ENCODE assay signal across 18 cellular contexts in the genomic region with DNA sequence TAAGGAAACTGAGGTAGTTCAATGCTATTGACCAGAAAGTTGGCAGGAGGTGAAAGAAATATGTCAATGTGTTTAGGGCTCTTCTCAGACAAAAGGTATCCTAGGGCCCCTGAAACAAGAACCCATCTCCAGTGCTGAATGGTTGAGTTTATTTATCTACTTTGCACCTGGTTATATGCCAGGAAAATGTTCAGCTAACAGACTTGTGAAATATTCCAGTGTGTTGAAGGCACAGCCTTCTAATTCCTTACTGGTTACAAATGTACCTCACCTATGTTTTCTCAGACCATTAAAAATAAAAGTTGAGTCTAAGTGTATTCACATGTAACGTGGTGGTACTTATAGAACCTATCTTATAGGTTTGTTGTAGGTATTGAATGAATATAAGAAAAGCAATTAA.
DNase-seq lines count a peak whose midpoint lies in the region; ATAC-seq, FAIRE-seq and TF ChIP-seq lines count a peak whose summit lies in the region.
"Had no signal": no experiment of that assay in that cellular context is flagged by ENCODE, and none has a peak within 500 bp of the region (broad histone marks: within the 10 kb centered on the region; RNA-seq: fewer than 3 reads in every experiment).

No MANE protein-coding gene starts in this region.

- H3K27me3 ChIP-seq in right lobe of liver (no peaks in the 10 kb centered on the region), HepG2 (ENCODE audit: control insufficient read depth in 1 of 2, insufficient read depth in 2 of 2, low read length in 2 of 2) (no peaks in the 10 kb centered on the region)
- H3K27me3 ChIP-seq: BLaER1 had no signal

- no peaks in the 10 kb centered on the region for H3K36me3 Mint-ChIP-seq in osteocyte (ENCODE audit: unreplicated experiment)
- H3K36me3 Mint-ChIP-seq: CD14-positive monocyte; CD4-positive, alpha-beta memory T cell had no signal

- no peak for TF ChIP-seq RAD21 in HepG2 (CRISPR knock-in tag; IDR thresholded peaks at IDR 0.05)

- no peak overlapping the region for H3K4me3 Mint-ChIP-seq in osteocyte (ENCODE audit: unreplicated experiment)
- H3K4me3 Mint-ChIP-seq: CD14-positive monocyte; CD4-positive, alpha-beta memory T cell; H9 had no signal

- H4K20me1 ChIP-seq in HepG2 (ENCODE audit: insufficient read depth, low read length): no peaks in the 10 kb centered on the region
- H4K20me1 ChIP-seq: BLaER1 had no signal

- H3K4me2 ChIP-seq in HepG2 (ENCODE audit: low read depth, low read length): no peak overlapping the region
- H3K4me2 ChIP-seq: BLaER1 had no signal

- no peak overlapping the region for H3K27ac Mint-ChIP-seq in osteocyte (ENCODE audit: unreplicated experiment)
- H3K27ac Mint-ChIP-seq: CD14-positive monocyte; CD4-positive, alpha-beta memory T cell had no signal

- TF ChIP-seq CTCF in right lobe of liver (IDR thresholded peaks at IDR 0.05): no peak
- no peak for TF ChIP-seq CTCF in HepG2 (CRISPR knock-in tag; IDR thresholded peaks at IDR 0.05)
- no peak for TF ChIP-seq CTCF in osteocyte (IDR thresholded peaks at IDR 0.05)

- H3K9ac ChIP-seq in HepG2 (ENCODE audit: insufficient read depth, low read depth, low read length): no peak overlapping the region
- H3K9ac ChIP-seq: BLaER1 had no signal

- TF ChIP-seq EP300 in HepG2 (IDR thresholded peaks at IDR 0.05; ENCODE audit: low read depth in 2 of 2, low read length in 2 of 2) (no peak), HepG2 (CRISPR knock-in tag; IDR thresholded peaks at IDR 0.05; ENCODE audit: borderline replicate concordance) (no peak)

- FAIRE-seq in HepG2 (lab: Jason Lieb, UNC): no peak
- FAIRE-seq: GM12878, H1, HTR-8/SVneo had no signal

- no peaks in the 10 kb centered on the region for H3K79me2 ChIP-seq in HepG2 (ENCODE audit: insufficient read depth, low read length)

- TF ChIP-seq POLR2A in right lobe of liver (IDR thresholded peaks at IDR 0.05) (no peak), HepG2 (IDR thresholded peaks at IDR 0.05; ENCODE audit: insufficient read depth in 1 of 2, low read depth in 2 of 2, low read length in 2 of 2) (no peak)

- POLR2A ChIA-PET in HepG2 (lab: Yijun Ruan, JAX): no interaction called here

- H3K27ac ChIP-seq in right lobe of liver (no peak overlapping the region), HepG2 (ENCODE audit: extremely low read length, insufficient read depth, low read length) (no peak overlapping the region)
- H3K27ac ChIP-seq: BLaER1 had no signal

- ATAC-seq in right lobe of liver (peak; percentile 63 to 82 (median 76)), HepG2 (no peak)

- intact Hi-C loops in right lobe of liver (cut with DNase I) (no loop called here), HepG2 (cut with micrococcal nuclease; ENCODE audit: unreplicated experiment) (no loop called here)

- H2AFZ ChIP-seq in HepG2 (ENCODE audit: low read length): no peak overlapping the region

- in situ Hi-C loops in HepG2 (cut with HindIII; ENCODE audit: extremely low pct_ligation_motif_present, low pct_unique_long_range_greater_than_20kb): no loop called here

- H3K27me3 Mint-ChIP-seq in osteocyte (ENCODE audit: unreplicated experiment): no peaks in the 10 kb centered on the region
- H3K27me3 Mint-ChIP-seq: CD4-positive, alpha-beta memory T cell had no signal

- H3K4me1 ChIP-seq in right lobe of liver (peaks cover 0 to 8% (median 0%) of the 10 kb centered on the region in 4 donors), HepG2 (ENCODE audit: insufficient read depth, low read length) (no peaks in the 10 kb centered on the region)

- H3K36me3 ChIP-seq in right lobe of liver (no peaks in the 10 kb centered on the region), HepG2 (replicated peaks in 1 of 2; ENCODE audit: control insufficient read depth in 1 of 2, insufficient read depth in 2 of 2, low read length in 2 of 2) (no peaks in the 10 kb centered on the region)
- H3K36me3 ChIP-seq: BLaER1 had no signal

- H3K4me1 Mint-ChIP-seq in osteocyte (ENCODE audit: unreplicated experiment): no peaks in the 10 kb centered on the region
- H3K4me1 Mint-ChIP-seq: CD14-positive monocyte; CD4-positive, alpha-beta memory T cell had no signal

- H3K4me3 ChIP-seq in right lobe of liver: no peak overlapping the region
- H3K4me3 ChIP-seq in HepG2 (replicated peaks in 1 of 3; ENCODE audit: insufficient read depth in 1 of 3, low read depth in 2 of 3, low read length in 3 of 3): no peak overlapping the region
- H3K4me3 ChIP-seq: BLaER1, GM12878 had no signal

- no TSS peak for BruUV-seq in HepG2 (replicated peaks; lab: Mats Ljungman, UMichigan)

- no peaks in the 10 kb centered on the region for H3K9me3 ChIP-seq in right lobe of liver
- H3K9me3 ChIP-seq in HepG2 (ENCODE audit: low read length): peaks cover 87% of the 10 kb centered on the region
- H3K9me3 ChIP-seq: BLaER1 had no signal

- peaks cover 31% of the 10 kb centered on the region for H3K9me3 Mint-ChIP-seq in osteocyte (ENCODE audit: unreplicated experiment)
- H3K9me3 Mint-ChIP-seq: H9 had no signal

- WGBS in right lobe of liver (ENCODE audit: insufficient coverage, low coverage, low lambda C conversion rate, missing lambda C conversion rate): 48% methylated on average over 1 of the region's 1 CpG
- 0% methylated on average over 1 of the region's 1 CpG for WGBS in HepG2 (ENCODE audit: low lambda C conversion rate)

- DNase-seq in NCI-H748 (lab: John Stamatoyannopoulos, UW; ENCODE audit: unreplicated experiment) (peak; percentile 31), NCI-H748 treated with DMSO at 0.1 percent for 48 hours (lab: John Stamatoyannopoulos, UW) (no peak), right lobe of liver (no peak), HepG2 (ENCODE audit: low spot score) (no peak), NCI-H345 (lab: John Stamatoyannopoulos, UW) (peak; percentile 78), osteocyte (ENCODE audit: extremely low spot score, unreplicated experiment) (no peak), NCI-H510A treated with DMSO at 0.1 percent for 48 hours (lab: John Stamatoyannopoulos, UW) (no peak)
- DNase-seq: 8988T; CD4-positive, alpha-beta memory T cell; DMS53; DND-41; EL; H9 had no signal

- CTCF ChIA-PET in HepG2 (lab: Yijun Ruan, JAX; ENCODE audit: low intra/inter-chr PET ratio, low total read pairs): no interaction called here

TF ChIP-seq in HepG2, 621 proteins besides CTCF, POLR2A, EP300 and RAD21:
- TF ChIP-seq REPIN1 (CRISPR knock-in tag; IDR thresholded peaks at IDR 0.05; ENCODE audit: borderline replicate concordance, low read depth): no peak
- no peak for TF ChIP-seq ZFP41 (CRISPR knock-in tag; IDR thresholded peaks at IDR 0.05; ENCODE audit: borderline replicate concordance)
- no peak for TF ChIP-seq ZFP36 (IDR thresholded peaks at IDR 0.05; ENCODE audit: borderline replicate concordance, low read depth, low read length, partially characterized antibody)
- TF ChIP-seq ZNF557 (CRISPR knock-in tag; IDR thresholded peaks at IDR 0.05): no peak
- TF ChIP-seq ZFP36L1 (CRISPR knock-in tag; IDR thresholded peaks at IDR 0.05): no peak
- TF ChIP-seq ZNF644 (CRISPR knock-in tag; IDR thresholded peaks at IDR 0.05; ENCODE audit: low read depth): no peak
- TF ChIP-seq, protein P1, sequence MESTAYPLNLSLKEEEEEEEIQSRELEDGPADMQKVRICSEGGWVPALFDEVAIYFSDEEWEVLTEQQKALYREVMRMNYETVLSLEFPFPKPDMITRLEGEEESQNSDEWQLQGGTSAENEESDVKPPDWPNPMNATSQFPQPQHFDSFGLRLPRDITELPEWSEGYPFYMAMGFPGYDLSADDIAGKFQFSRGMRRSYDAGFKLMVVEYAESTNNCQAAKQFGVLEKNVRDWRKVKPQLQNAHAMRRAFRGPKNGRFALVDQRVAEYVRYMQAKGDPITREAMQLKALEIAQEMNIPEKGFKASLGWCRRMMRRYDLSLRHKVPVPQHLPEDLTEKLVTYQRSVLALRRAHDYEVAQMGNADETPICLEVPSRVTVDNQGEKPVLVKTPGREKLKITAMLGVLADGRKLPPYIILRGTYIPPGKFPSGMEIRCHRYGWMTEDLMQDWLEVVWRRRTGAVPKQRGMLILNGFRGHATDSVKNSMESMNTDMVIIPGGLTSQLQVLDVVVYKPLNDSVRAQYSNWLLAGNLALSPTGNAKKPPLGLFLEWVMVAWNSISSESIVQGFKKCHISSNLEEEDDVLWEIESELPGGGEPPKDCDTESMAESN (CRISPR knock-in tag; conservative IDR thresholded peaks at IDR 0.05): no peak
- no peak for TF ChIP-seq CCAR2 (optimal IDR thresholded peaks at IDR 0.05; ENCODE audit: low read depth, low read length)
- no peak for TF ChIP-seq NFRKB (IDR thresholded peaks at IDR 0.05)
- no peak for TF ChIP-seq PCBP1 (IDR thresholded peaks at IDR 0.05; ENCODE audit: borderline replicate concordance, low read depth, low read length)

Comparison
In these comparisons a context has a peak if more than half of its experiments do, and no peak if none do; other contexts are left out.
1. DNase-seq: peak in NCI-H748 (single experiment) and NCI-H345 (single experiment); none in NCI-H748 treated with DMSO at 0.1 percent for 48 hours (single experiment), right lobe of liver (0 of 3), HepG2 (single experiment), osteocyte (single experiment) and NCI-H510A treated with DMSO at 0.1 percent for 48 hours (single experiment).